In the genomic region with DNA sequence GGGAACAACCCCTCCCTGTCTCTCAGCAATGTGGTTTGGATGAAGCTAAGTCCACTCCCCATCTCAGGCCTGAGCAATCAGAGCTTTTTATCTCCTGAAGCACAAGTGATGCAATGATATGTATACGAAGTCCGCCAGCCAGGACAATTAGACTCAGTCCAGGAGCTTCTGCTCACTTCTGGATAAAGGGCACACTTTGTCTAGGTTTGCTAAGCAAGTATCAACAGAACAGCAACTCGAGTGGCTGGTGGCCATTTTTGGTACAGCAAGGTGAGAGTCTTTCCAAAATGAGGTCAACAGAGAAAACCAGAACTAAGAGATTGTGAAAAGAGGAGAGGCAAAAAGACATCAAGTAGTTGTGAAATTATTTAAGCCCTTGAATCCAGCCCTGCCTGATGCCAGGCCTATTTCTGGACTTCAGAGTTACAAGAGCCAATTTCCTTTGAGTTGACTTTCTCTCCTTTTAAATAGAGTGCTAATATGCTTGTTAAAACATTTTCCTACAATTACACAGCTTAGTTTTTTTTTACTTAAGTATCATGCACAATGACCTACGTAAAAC, we compare ENCODE assay signal across 19 cellular contexts. TPM values are rescaled to one million over a fixed set of nuclear protein-coding genes. Genes with fewer than 3 reads are reported as not detected.
"Had no signal": no experiment of that assay in that cellular context is flagged by ENCODE, and none has a peak within 500 bp of the region (broad histone marks: within the 10 kb centered on the region; RNA-seq: fewer than 3 reads in every experiment).

No MANE protein-coding gene starts in this region.

- H3K9me3 ChIP-seq: ascending aorta, breast epithelium, neutrophil, spleen, stomach, thoracic aorta had no signal

- H3K27me3 ChIP-seq: ascending aorta, breast epithelium, neutrophil, spleen, stomach had no signal

- H3K4me3 ChIP-seq: ascending aorta, breast epithelium, spleen, stomach, thoracic aorta had no signal

- ATAC-seq: activated T-helper 17 cell treated with anti-CD3 and anti-CD28 coated beads, Interleukin-2, amount 50 U/mL, for 72 hours; natural killer cell had no signal

- H3K4me1 ChIP-seq: ascending aorta, breast epithelium had no signal

- FAIRE-seq: frontal cortex had no signal

- DNase-seq: activated CD4-positive, CD25-positive, alpha-beta regulatory T cell treated with anti-CD3 and anti-CD28 coated beads, Interleukin-2, amount 50 U/mL, for 72 hours; activated naive CD4-positive, alpha-beta T cell treated with Interleukin-2 at 50 U/mL for 16 hours; effector memory CD4-positive, alpha-beta T cell; hippocampal formation; mesenchymal stem cell; natural killer cell; spleen; stomach had no signal

- H3K36me3 ChIP-seq: breast epithelium had no signal

- H3K27ac ChIP-seq: ascending aorta, breast epithelium, neutrophil, spleen, stomach, thoracic aorta had no signal

RNA-seq across cellular contexts. Expression of a gene that starts 8.4 kb away (rescaled TPM):
- total RNA-seq: activated CD8-positive, alpha-beta memory T cell treated with anti-CD3 and anti-CD28 coated beads for 36 hours; activated T-helper 17 cell treated with anti-CD3 and anti-CD28 coated beads, Interleukin-2, amount 50 U/mL, for 72 hours; ascending aorta; breast epithelium; kidney epithelial cell; liver; natural killer cell; T-helper 1 cell treated with Interleukin-12 subunit alpha and Interleukin-12 subunit beta and Interleukin-4 antibody, amounts not matched to agents 30 ng/mL and 1 ng/mL, for 36 hours; thoracic aorta had no signal
- polyA plus RNA-seq: fibroblast of lung, liver, spleen had no signal
